24 cellular contexts compared by ENCODE assay signal in the genomic region with DNA sequence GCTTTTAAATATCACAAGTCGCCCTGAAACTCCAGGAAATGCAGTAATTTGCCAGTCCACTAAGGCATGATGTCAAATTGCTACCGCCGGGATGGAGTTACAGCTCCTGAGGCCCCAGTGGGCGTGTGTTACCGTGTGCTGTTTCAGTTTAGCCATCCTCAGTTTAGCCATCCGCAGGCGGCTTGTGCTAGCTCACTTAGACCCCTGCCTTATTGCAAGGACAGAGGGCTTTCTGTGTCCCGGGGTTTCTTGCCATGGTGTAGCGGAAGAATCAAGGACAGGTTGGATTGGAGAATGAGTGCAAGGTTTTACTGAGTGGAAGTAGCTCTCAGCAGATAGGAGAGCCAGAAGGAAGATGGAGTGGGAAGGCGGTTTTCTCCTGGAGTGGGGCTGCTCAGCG. TPM values are rescaled to one million over a fixed set of nuclear protein-coding genes. Genes with fewer than 3 reads are reported as not detected.
DNase-seq lines count a peak whose midpoint lies in the region; ATAC-seq, FAIRE-seq and TF ChIP-seq lines count a peak whose summit lies in the region.
"Had no signal": no experiment of that assay in that cellular context is flagged by ENCODE, and none has a peak within 500 bp of the region (broad histone marks: within the 10 kb centered on the region; RNA-seq: fewer than 3 reads in every experiment).

No MANE protein-coding gene starts in this region.

- peak overlapping the region; percentile 93 for H4K5ac ChIP-seq in H1 (ENCODE audit: insufficient read length, low read depth, low read length)

- H3K23me2 ChIP-seq in H1 (ENCODE audit: low read depth, low read length) = peaks cover 5% of the 10 kb centered on the region; the same call in 1 of the 2 replicates

- 0 out of 2 replicates have a peak overlapping the region, but pooled peaks have one; percentile 13 for H2BK15ac ChIP-seq in H1 (ENCODE audit: low read length)

- no peak for TF ChIP-seq POLR2A in H1 (IDR thresholded peaks at IDR 0.05; ENCODE audit: control extremely low read depth in 1 of 2, low read depth in 2 of 2, low read length in 2 of 2)

- H3K4me1 ChIP-seq in HUES6 (ENCODE audit: control insufficient read depth, insufficient read depth, low read length) (peaks cover 22% of the 10 kb centered on the region), H1 (replicated peaks in 1 of 4; ENCODE audit: control insufficient read depth in 3 of 4, insufficient read depth in 4 of 4, low read length in 3 of 4) (peaks cover 4 to 7% (median 4%) of the 10 kb centered on the region in 4 experiments; a peak in 5 of 7 replicates), smooth muscle cell (ENCODE audit: low read depth) (no peaks in the 10 kb centered on the region), left lung (no peaks in the 10 kb centered on the region)
- H3K4me1 ChIP-seq: BLaER1, Caco-2 had no signal

- peak overlapping the region; percentile 87; the same call in 1 of the 2 replicates for H4K8ac ChIP-seq in H1 (ENCODE audit: extremely low read depth, insufficient read depth, low read length)

- peak overlapping the region; percentile 68 for H3K18ac ChIP-seq in H1 (ENCODE audit: extremely low read depth, low read length)

- H2AFZ ChIP-seq in H1 (ENCODE audit: low read length) (no peak overlapping the region), smooth muscle cell (ENCODE audit: low read depth) (no peak overlapping the region)

- peak overlapping the region; percentile 62 for H3K4me3 ChIP-seq in HUES6 (ENCODE audit: low read depth, low read length)
- peak overlapping the region; percentile 28 to 58 (median 36) for H3K4me3 ChIP-seq in H1 (ENCODE audit: extremely low read depth in 1 of 4, insufficient read depth in 2 of 4, low read depth in 3 of 4, low read length in 4 of 4)
- peak overlapping the region; percentile 31 for H3K4me3 ChIP-seq in iPS-18c (ENCODE audit: insufficient read depth, low read depth, low read length)
- H3K4me3 ChIP-seq in smooth muscle cell = no peak overlapping the region
- no peak overlapping the region for H3K4me3 ChIP-seq in left lung
- H3K4me3 ChIP-seq: BLaER1 had no signal

- POLR2A ChIA-PET in H1 (lab: Charles Lee; ENCODE audit: partially characterized antibody) = interaction anchor here (0.6 to 3.6 kb wide), 14 partner anchors 9 to 840 kb away, joined by 3 to 28 read pairs (median 5); a partner anchor contains a TSS

- H3K56ac ChIP-seq in H1 (replicated peaks; ENCODE audit: insufficient read length, low read depth, low read length) = peak overlapping the region; percentile 6

- H2BK120ac ChIP-seq in H1 (replicated peaks; ENCODE audit: low read depth, low read length) = peak overlapping the region; percentile 87

- intact Hi-C loops in left lung (cut with DNase I) = no loop called here

- no peak overlapping the region for H3K14ac ChIP-seq in H1 (ENCODE audit: insufficient read length)

- H3K79me2 ChIP-seq in H1 (ENCODE audit: control insufficient read depth in 1 of 2, insufficient read depth in 2 of 2, low read length in 2 of 2) (peaks cover 0 to 23% of the 10 kb centered on the region in 2 experiments; a peak in 3 of 4 replicates), smooth muscle cell (ENCODE audit: low read depth) (no peaks in the 10 kb centered on the region)

- H2BK12ac ChIP-seq in H1 (ENCODE audit: low read depth, low read length) = peak overlapping the region; percentile 10

- H3F3A ChIP-seq in smooth muscle cell (ENCODE audit: low read depth) = no peaks in the 10 kb centered on the region

- H4K91ac ChIP-seq in H1 (replicated peaks; ENCODE audit: insufficient read length, low read length) = peak overlapping the region; percentile 90

- H3K36me3 ChIP-seq in HUES6 (ENCODE audit: control insufficient read depth, insufficient read depth, low read length) = no peaks in the 10 kb centered on the region
- no peaks in the 10 kb centered on the region for H3K36me3 ChIP-seq in H1 (ENCODE audit: control insufficient read depth in 2 of 4, insufficient read depth in 4 of 4, low read length in 3 of 4)
- H3K36me3 ChIP-seq in smooth muscle cell (ENCODE audit: low read depth) = no peaks in the 10 kb centered on the region
- no peaks in the 10 kb centered on the region for H3K36me3 ChIP-seq in left lung
- H3K36me3 ChIP-seq: BLaER1 had no signal

- DNase-seq in H1 (ENCODE audit: low read depth in 1 of 2, low spot score in 2 of 2) (peak in 1 of 2 experiments; percentile 63), smooth muscle cell (lab: John Stamatoyannopoulos, UW; ENCODE audit: unreplicated experiment) (peak; percentile 0), GM13977 (ENCODE audit: low spot score) (no peak), left lung (no peak), amygdala (lab: John Stamatoyannopoulos, UW) (no peak)
- DNase-seq: Caco-2; CD4-positive, alpha-beta T cell; DMS 273 treated with DMSO at 0.1 percent for 48 hours; DMS79 treated with DMSO at 0.1 percent for 48 hours; NCI-H1105; NCI-H146; NCI-H2029; NCI-H226; NCI-H510A treated with DMSO at 0.1 percent for 48 hours; NCI-H748 treated with DMSO at 0.1 percent for 48 hours had no signal

- no peak for ATAC-seq in left lung
- no peak for ATAC-seq in esophagus mucosa
- ATAC-seq: Panc1, SK-N-SH treated with all-trans-retinoic acid at 6 μM for 48 hours had no signal

- H2AK5ac ChIP-seq in H1 (ENCODE audit: low read depth, low read length) = no peak overlapping the region

- H3K27ac ChIP-seq in HUES6 (ENCODE audit: low read depth, low read length) = peak overlapping the region; percentile 71
- peak overlapping the region; percentile 60; the same call in 1 of the 2 replicates for H3K27ac ChIP-seq in H1 (ENCODE audit: low read depth, low read length)
- no peak overlapping the region for H3K27ac ChIP-seq in smooth muscle cell (ENCODE audit: low read depth)
- no peak overlapping the region for H3K27ac ChIP-seq in left lung
- H3K27ac ChIP-seq: BLaER1, KMS-11 had no signal

- H3K9me3 ChIP-seq in HUES6 (ENCODE audit: control insufficient read depth, insufficient read depth, low read depth, low read length) = no peaks in the 10 kb centered on the region
- no peaks in the 10 kb centered on the region for H3K9me3 ChIP-seq in H1 (ENCODE audit: insufficient read depth in 2 of 2, low read depth in 1 of 2, low read length in 1 of 2)
- no peaks in the 10 kb centered on the region for H3K9me3 ChIP-seq in iPS-18c (ENCODE audit: control insufficient read depth, insufficient read depth, low read length)
- no peaks in the 10 kb centered on the region for H3K9me3 ChIP-seq in smooth muscle cell (replicated peaks; ENCODE audit: low read depth)
- no peaks in the 10 kb centered on the region for H3K9me3 ChIP-seq in left lung
- H3K9me3 ChIP-seq: BLaER1, Caco-2 had no signal

- H2BK20ac ChIP-seq in H1 (ENCODE audit: low read length) = no peak overlapping the region

- peaks cover 0 to 3% of the 10 kb centered on the region in 2 experiments for H4K20me1 ChIP-seq in H1 (replicated peaks in 1 of 2; ENCODE audit: control insufficient read depth in 1 of 2, insufficient read depth in 2 of 2, low read length in 2 of 2)
- no peaks in the 10 kb centered on the region for H4K20me1 ChIP-seq in smooth muscle cell (ENCODE audit: low read depth)
- H4K20me1 ChIP-seq: BLaER1 had no signal

- TF ChIP-seq EP300 in H1 (IDR thresholded peaks at IDR 0.05; ENCODE audit: borderline replicate concordance in 1 of 2, low read depth in 2 of 2, low read length in 2 of 2) = no peak

- TF ChIP-seq CTCF in H1 (IDR thresholded peaks at IDR 0.05; ENCODE audit: control extremely low read depth in 1 of 3, insufficient read depth in 1 of 3, low read depth in 1 of 3, low read length in 3 of 3) = no peak
- no peak for TF ChIP-seq CTCF in smooth muscle cell (IDR thresholded peaks at IDR 0.05; ENCODE audit: borderline replicate concordance, insufficient read depth, poor library complexity, severe bottlenecking)
- TF ChIP-seq CTCF in GM13977 (IDR thresholded peaks at IDR 0.05; ENCODE audit: extremely low read depth, insufficient read depth, missing control alignments) = no peak
- TF ChIP-seq CTCF in left lung (IDR thresholded peaks at IDR 0.05) = no peak

- in situ Hi-C loops in GM13977 (cut with MboI; ENCODE audit: low pct_unique_long_range_greater_than_20kb, low sequenced_read_pairs, unreplicated experiment) = no loop called here

- no peak overlapping the region for H3K23ac ChIP-seq in H1 (ENCODE audit: insufficient read length)

- H3K79me1 ChIP-seq in H1 (ENCODE audit: low read depth, low read length) = no peaks in the 10 kb centered on the region

- no peak for TF ChIP-seq RAD21 in H1 (IDR thresholded peaks at IDR 0.05 in 1 of 2, conservative IDR thresholded peaks at IDR 0.05 in 1 of 2; ENCODE audit: low read depth in 2 of 2, low read length in 2 of 2)

- no peak overlapping the region for H3K4ac ChIP-seq in H1 (replicated peaks; ENCODE audit: insufficient read length, low read depth, low read length)

- 53% methylated on average over 9 of the region's 11 CpGs; no CpG with 5 or more reads in 1 of the 2 experiments for WGBS in H1 (ENCODE audit: extremely low coverage in 1 of 2, insufficient coverage in 1 of 2, insufficient read length in 1 of 2, insufficient replicate concordance in 2 of 2, low coverage in 1 of 2, low lambda C conversion rate in 2 of 2, missing lambda C conversion rate in 1 of 2), 2 experiments
- 52% methylated on average over 11 of the region's 11 CpGs for WGBS in smooth muscle cell (ENCODE audit: low lambda C conversion rate)

- H3K27me3 ChIP-seq in HUES6 (ENCODE audit: control insufficient read depth, insufficient read depth, low read length) (no peaks in the 10 kb centered on the region), H1 (replicated peaks in 1 of 4; ENCODE audit: control insufficient read depth in 3 of 4, extremely low read depth in 1 of 4, insufficient read depth in 3 of 4, low read length in 3 of 4) (no peaks in the 10 kb centered on the region), smooth muscle cell (ENCODE audit: low read depth) (no peaks in the 10 kb centered on the region), left lung (no peaks in the 10 kb centered on the region)
- H3K27me3 ChIP-seq: BLaER1 had no signal

- CTCF ChIA-PET in H1 (lab: Charles Lee; ENCODE audit: partially characterized antibody) = interaction anchor here (0.6 to 1.0 kb wide), 6 partner anchors 9 to 72 kb away, joined by 3 to 4 read pairs (median 3); no protein-coding TSS in a partner anchor

- H3K4me2 ChIP-seq in H1 (ENCODE audit: insufficient read depth in 1 of 2, low read depth in 2 of 2, low read length in 2 of 2) (peak overlapping the region; percentile 58 to 79), smooth muscle cell (no peak overlapping the region)
- H3K4me2 ChIP-seq: BLaER1, KMS-11 had no signal

- no peak for FAIRE-seq in H1 (lab: Jason Lieb, UNC)
- FAIRE-seq: GM12892, GM18507 had no signal

- H2BK5ac ChIP-seq in H1 (ENCODE audit: low read depth, low read length) = peak overlapping the region; percentile 93

- H3K9ac ChIP-seq in HUES6 (ENCODE audit: low read length) = peak overlapping the region; percentile 74
- peak overlapping the region in 2 of 4 experiments; percentile 22 to 34; a peak in 2 of 7 replicates for H3K9ac ChIP-seq in H1 (replicated peaks in 1 of 4; ENCODE audit: extremely low read depth in 1 of 4, low read depth in 3 of 4, low read length in 3 of 4)
- H3K9ac ChIP-seq in smooth muscle cell (ENCODE audit: low read depth) = no peak overlapping the region
- H3K9ac ChIP-seq: BLaER1, KMS-11 had no signal

RNA-seq across cellular contexts. Expression of a gene that starts 33.8 kb away (rescaled TPM):
- 77.2 and 83.2 TPM in 2 replicates for total RNA-seq in H1 (2021; fragmentation: NEBNext Ultra II Directional; extraction: Animal tissue kit (Norgen Biotek cat#: 25700))
- polyA plus RNA-seq in H1 (2011; rRNA removed) (32.5 and 54.6 TPM in 2 replicates), smooth muscle cell (1.6 and 3.1 TPM in 2 replicates)
- 44.3 TPM for polyA plus RNA-seq in H1 (2011; cell fraction: cytosol; rRNA removed)
- polyA plus RNA-seq in H1 (2011; cell fraction: nucleus; rRNA removed) = 54.2 TPM
- 48.4 to 60.5 TPM (median 54.0 TPM) in 4 replicates for polyA plus RNA-seq in H1 (2012, experiment 1 of 2)
- polyA plus RNA-seq in H1 (2012, experiment 2 of 2) = 4.0 TPM
- 27.2 TPM for polyA plus RNA-seq in H1 (2013, experiment 1 of 2)
- 22.2 TPM for polyA plus RNA-seq in H1 (2013, experiment 2 of 2)
- polyA minus RNA-seq in H1 (2011; rRNA and poly(A)+ RNA removed) = 249 and 294 TPM in 2 replicates
- 80.2 TPM for polyA minus RNA-seq in H1 (2011; cell fraction: cytosol; rRNA and poly(A)+ RNA removed)
- polyA minus RNA-seq in H1 (2011; cell fraction: nucleus; rRNA and poly(A)+ RNA removed) = 387 TPM
- total RNA-seq in smooth muscle cell (22.0 and 26.2 TPM in 2 replicates), left lung (10 to 100 TPM; 46.1 to 46.3 TPM), esophagus mucosa (41.1 TPM)

RNA-seq across cellular contexts. Expression of a gene that starts 50.5 kb away (rescaled TPM):
- total RNA-seq in H1 (2021; fragmentation: NEBNext Ultra II Directional; extraction: Animal tissue kit (Norgen Biotek cat#: 25700)) = 2,726 and 2,822 TPM in 2 replicates
- polyA plus RNA-seq in H1 (2011; rRNA removed) = 1,045 and 2,162 TPM in 2 replicates
- 3,009 TPM for polyA plus RNA-seq in H1 (2011; cell fraction: cytosol; rRNA removed)
- 715 TPM for polyA plus RNA-seq in H1 (2011; cell fraction: nucleus; rRNA removed)
- 2,130 to 2,833 TPM (median 2,413 TPM) in 4 replicates for polyA plus RNA-seq in H1 (2012, experiment 1 of 2)
- polyA plus RNA-seq in H1 (2012, experiment 2 of 2) = 1,665 TPM
- polyA plus RNA-seq in H1 (2013, experiment 1 of 2) = 4,908 TPM
- 4,894 TPM for polyA plus RNA-seq in H1 (2013, experiment 2 of 2)
- polyA minus RNA-seq in H1 (2011; rRNA and poly(A)+ RNA removed) = 503 and 871 TPM in 2 replicates
- polyA minus RNA-seq in H1 (2011; cell fraction: cytosol; rRNA and poly(A)+ RNA removed) = 605 TPM
- 391 TPM for polyA minus RNA-seq in H1 (2011; cell fraction: nucleus; rRNA and poly(A)+ RNA removed)
- total RNA-seq in smooth muscle cell = 3,775 and 4,094 TPM in 2 replicates
- 682 and 699 TPM in 2 replicates for polyA plus RNA-seq in smooth muscle cell
- total RNA-seq in left lung = 1,000 to 10,000 TPM; 1,429 to 1,548 TPM
- total RNA-seq in esophagus mucosa = 1,878 TPM

Comparison
In these comparisons a context has a peak if more than half of its experiments do, and no peak if none do; other contexts are left out.
1. H3K27ac ChIP-seq: peak in HUES6 (single experiment) and H1 (single experiment); none in smooth muscle cell (single experiment) and left lung (0 of 2).
2. H3K4me3 ChIP-seq: peak in HUES6 (single experiment), H1 (4 of 4) and iPS-18c (single experiment); none in smooth muscle cell (single experiment) and left lung (0 of 2).